1 cellular context compared by ENCODE assay signal in genomic region chr15:26050979-26051378, GRCh38.
TF ChIP-seq lines count a peak whose summit lies in the region.

No MANE protein-coding gene starts in this region.

TF ChIP-seq in GM23338, 12 proteins besides CTCF, POLR2A, EP300 and RAD21 (continued from another document):
- TF ChIP-seq CREB1 (CRISPR knock-in tag; IDR thresholded peaks at IDR 0.05; ENCODE audit: low read depth) = no peak
- TF ChIP-seq POLR2AphosphoS5 (IDR thresholded peaks at IDR 0.05; ENCODE audit: low read depth) = no peak
